Comparison of ENCODE assay signal across 1 cellular context in the genomic region with DNA sequence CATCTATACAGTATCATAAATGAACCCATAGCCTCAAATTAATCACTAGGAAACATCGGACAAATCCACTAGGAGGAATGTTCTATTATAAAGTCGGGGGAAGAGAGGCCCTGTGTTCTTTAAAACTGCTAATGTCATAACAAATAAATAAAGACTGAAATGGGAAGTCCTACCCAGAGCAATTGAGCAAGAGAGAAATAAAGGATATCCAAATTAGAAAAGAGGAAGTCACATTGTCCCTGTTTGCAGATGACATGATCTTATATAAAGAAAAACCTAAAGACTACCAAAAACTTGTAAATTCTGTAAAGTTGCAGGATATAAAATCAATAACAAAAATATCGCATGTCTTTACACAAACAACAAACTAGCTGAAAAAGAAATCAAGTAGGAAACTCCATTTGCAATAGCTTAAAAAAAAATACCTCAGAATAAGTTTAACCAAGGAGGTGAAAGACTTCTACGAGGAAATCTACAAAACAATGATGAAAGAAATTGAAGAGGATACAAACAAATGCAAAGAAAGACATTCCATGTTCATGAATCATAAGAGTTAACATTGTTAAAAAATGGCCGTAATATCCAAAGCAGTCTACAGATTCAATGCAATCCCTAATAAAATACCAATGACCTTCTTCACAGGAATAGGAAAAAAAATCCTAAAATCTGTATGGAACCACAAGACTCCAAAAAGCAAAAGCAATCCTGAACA.
TF ChIP-seq lines count a peak whose summit lies in the region.

No MANE protein-coding gene starts in this region.

TF ChIP-seq in K562, 482 proteins besides CTCF, POLR2A, EP300 and RAD21:
- peak; percentile 91 for TF ChIP-seq SPI1 (IDR thresholded peaks at IDR 0.05; ENCODE audit: borderline replicate concordance, low read depth, low read length)
- no peak for TF ChIP-seq FOXJ2 (tag; IDR thresholded peaks at IDR 0.05)
- no peak for TF ChIP-seq ZNF212 (CRISPR knock-in tag; IDR thresholded peaks at IDR 0.05)
- TF ChIP-seq, protein P1, sequence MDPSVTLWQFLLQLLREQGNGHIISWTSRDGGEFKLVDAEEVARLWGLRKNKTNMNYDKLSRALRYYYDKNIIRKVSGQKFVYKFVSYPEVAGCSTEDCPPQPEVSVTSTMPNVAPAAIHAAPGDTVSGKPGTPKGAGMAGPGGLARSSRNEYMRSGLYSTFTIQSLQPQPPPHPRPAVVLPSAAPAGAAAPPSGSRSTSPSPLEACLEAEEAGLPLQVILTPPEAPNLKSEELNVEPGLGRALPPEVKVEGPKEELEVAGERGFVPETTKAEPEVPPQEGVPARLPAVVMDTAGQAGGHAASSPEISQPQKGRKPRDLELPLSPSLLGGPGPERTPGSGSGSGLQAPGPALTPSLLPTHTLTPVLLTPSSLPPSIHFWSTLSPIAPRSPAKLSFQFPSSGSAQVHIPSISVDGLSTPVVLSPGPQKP (CRISPR knock-in tag; IDR thresholded peaks at IDR 0.05) = no peak
- TF ChIP-seq RHOXF2B (CRISPR knock-in tag; conservative IDR thresholded peaks at IDR 0.05) = no peak
- no peak for TF ChIP-seq PYGO2 (tag; IDR thresholded peaks at IDR 0.05)
- no peak for TF ChIP-seq NUFIP1 (IDR thresholded peaks at IDR 0.05; ENCODE audit: partially characterized antibody)
- peak; percentile 11; the same call in 1 of the 2 replicates for TF ChIP-seq POLR2G (IDR thresholded peaks at IDR 0.05; ENCODE audit: low read depth, low read length)
- TF ChIP-seq FOXK1 (CRISPR knock-in tag; IDR thresholded peaks at IDR 0.05; ENCODE audit: borderline replicate concordance) = no peak
- TF ChIP-seq, protein P2, sequence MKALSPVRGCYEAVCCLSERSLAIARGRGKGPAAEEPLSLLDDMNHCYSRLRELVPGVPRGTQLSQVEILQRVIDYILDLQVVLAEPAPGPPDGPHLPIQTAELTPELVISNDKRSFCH (CRISPR knock-in tag; IDR thresholded peaks at IDR 0.05) = no peak
- TF ChIP-seq, protein P2 (tag; IDR thresholded peaks at IDR 0.05) = no peak
- TF ChIP-seq, protein P3, sequence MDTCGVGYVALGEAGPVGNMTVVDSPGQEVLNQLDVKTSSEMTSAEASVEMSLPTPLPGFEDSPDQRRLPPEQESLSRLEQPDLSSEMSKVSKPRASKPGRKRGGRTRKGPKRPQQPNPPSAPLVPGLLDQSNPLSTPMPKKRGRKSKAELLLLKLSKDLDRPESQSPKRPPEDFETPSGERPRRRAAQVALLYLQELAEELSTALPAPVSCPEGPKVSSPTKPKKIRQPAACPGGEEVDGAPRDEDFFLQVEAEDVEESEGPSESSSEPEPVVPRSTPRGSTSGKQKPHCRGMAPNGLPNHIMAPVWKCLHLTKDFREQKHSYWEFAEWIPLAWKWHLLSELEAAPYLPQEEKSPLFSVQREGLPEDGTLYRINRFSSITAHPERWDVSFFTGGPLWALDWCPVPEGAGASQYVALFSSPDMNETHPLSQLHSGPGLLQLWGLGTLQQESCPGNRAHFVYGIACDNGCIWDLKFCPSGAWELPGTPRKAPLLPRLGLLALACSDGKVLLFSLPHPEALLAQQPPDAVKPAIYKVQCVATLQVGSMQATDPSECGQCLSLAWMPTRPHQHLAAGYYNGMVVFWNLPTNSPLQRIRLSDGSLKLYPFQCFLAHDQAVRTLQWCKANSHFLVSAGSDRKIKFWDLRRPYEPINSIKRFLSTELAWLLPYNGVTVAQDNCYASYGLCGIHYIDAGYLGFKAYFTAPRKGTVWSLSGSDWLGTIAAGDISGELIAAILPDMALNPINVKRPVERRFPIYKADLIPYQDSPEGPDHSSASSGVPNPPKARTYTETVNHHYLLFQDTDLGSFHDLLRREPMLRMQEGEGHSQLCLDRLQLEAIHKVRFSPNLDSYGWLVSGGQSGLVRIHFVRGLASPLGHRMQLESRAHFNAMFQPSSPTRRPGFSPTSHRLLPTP (IDR thresholded peaks at IDR 0.05; ENCODE audit: borderline replicate concordance, extremely low read depth, insufficient read length) = no peak
- peak; percentile 21; the same call in 1 of the 2 replicates for TF ChIP-seq SMARCE1 (IDR thresholded peaks at IDR 0.05)
- TF ChIP-seq CEBPB (tag; IDR thresholded peaks at IDR 0.05) = peak; percentile 76
- no peak for TF ChIP-seq CEBPG (CRISPR knock-in tag; IDR thresholded peaks at IDR 0.05)
- peak in 1 of 2 experiments; percentile 44; a peak in 1 of 4 replicates for TF ChIP-seq CEBPG (tag; conservative IDR thresholded peaks at IDR 0.05 in 1 of 2, IDR thresholded peaks at IDR 0.05 in 1 of 2)
- no peak for TF ChIP-seq EP400 (IDR thresholded peaks at IDR 0.05)
- TF ChIP-seq, protein P4, sequence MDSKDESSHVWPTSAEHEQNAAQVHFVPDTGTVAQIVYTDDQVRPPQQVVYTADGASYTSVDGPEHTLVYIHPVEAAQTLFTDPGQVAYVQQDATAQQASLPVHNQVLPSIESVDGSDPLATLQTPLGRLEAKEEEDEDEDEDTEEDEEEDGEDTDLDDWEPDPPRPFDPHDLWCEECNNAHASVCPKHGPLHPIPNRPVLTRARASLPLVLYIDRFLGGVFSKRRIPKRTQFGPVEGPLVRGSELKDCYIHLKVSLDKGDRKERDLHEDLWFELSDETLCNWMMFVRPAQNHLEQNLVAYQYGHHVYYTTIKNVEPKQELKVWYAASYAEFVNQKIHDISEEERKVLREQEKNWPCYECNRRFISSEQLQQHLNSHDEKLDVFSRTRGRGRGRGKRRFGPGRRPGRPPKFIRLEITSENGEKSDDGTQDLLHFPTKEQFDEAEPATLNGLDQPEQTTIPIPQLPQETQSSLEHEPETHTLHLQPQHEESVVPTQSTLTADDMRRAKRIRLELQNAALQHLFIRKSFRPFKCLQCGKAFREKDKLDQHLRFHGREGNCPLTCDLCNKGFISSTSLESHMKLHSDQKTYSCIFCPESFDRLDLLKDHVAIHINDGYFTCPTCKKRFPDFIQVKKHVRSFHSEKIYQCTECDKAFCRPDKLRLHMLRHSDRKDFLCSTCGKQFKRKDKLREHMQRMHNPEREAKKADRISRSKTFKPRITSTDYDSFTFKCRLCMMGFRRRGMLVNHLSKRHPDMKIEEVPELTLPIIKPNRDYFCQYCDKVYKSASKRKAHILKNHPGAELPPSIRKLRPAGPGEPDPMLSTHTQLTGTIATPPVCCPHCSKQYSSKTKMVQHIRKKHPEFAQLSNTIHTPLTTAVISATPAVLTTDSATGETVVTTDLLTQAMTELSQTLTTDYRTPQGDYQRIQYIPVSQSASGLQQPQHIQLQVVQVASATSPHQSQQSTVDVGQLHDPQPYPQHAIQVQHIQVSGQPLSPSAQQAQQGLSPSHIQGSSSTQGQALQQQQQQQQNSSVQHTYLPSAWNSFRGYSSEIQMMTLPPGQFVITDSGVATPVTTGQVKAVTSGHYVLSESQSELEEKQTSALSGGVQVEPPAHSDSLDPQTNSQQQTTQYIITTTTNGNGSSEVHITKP (IDR thresholded peaks at IDR 0.05; ENCODE audit: partially characterized antibody) = peak; percentile 42
- peak; percentile 43 for TF ChIP-seq POLR2H (tag; IDR thresholded peaks at IDR 0.05; ENCODE audit: low read depth)
- TF ChIP-seq, protein P5, sequence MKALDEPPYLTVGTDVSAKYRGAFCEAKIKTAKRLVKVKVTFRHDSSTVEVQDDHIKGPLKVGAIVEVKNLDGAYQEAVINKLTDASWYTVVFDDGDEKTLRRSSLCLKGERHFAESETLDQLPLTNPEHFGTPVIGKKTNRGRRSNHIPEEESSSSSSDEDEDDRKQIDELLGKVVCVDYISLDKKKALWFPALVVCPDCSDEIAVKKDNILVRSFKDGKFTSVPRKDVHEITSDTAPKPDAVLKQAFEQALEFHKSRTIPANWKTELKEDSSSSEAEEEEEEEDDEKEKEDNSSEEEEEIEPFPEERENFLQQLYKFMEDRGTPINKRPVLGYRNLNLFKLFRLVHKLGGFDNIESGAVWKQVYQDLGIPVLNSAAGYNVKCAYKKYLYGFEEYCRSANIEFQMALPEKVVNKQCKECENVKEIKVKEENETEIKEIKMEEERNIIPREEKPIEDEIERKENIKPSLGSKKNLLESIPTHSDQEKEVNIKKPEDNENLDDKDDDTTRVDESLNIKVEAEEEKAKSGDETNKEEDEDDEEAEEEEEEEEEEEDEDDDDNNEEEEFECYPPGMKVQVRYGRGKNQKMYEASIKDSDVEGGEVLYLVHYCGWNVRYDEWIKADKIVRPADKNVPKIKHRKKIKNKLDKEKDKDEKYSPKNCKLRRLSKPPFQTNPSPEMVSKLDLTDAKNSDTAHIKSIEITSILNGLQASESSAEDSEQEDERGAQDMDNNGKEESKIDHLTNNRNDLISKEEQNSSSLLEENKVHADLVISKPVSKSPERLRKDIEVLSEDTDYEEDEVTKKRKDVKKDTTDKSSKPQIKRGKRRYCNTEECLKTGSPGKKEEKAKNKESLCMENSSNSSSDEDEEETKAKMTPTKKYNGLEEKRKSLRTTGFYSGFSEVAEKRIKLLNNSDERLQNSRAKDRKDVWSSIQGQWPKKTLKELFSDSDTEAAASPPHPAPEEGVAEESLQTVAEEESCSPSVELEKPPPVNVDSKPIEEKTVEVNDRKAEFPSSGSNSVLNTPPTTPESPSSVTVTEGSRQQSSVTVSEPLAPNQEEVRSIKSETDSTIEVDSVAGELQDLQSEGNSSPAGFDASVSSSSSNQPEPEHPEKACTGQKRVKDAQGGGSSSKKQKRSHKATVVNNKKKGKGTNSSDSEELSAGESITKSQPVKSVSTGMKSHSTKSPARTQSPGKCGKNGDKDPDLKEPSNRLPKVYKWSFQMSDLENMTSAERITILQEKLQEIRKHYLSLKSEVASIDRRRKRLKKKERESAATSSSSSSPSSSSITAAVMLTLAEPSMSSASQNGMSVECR (CRISPR knock-in tag; IDR thresholded peaks at IDR 0.05) = no peak
